Comparison of ENCODE assay signal across 11 cellular contexts in genomic region chr12:119036878-119037493, GRCh38. TPM values are rescaled to one million over a fixed set of nuclear protein-coding genes. Genes with fewer than 3 reads are reported as not detected.
A peak's percentile ranks its signal among the peaks of the same experiment; 100 is the strongest.
DNase-seq lines count a peak whose midpoint lies in the region; TF ChIP-seq lines count a peak whose summit lies in the region.
"Had no signal": no experiment of that assay in that cellular context is flagged by ENCODE, and none has a peak within 500 bp of the region (broad histone marks: within the 10 kb centered on the region; RNA-seq: fewer than 3 reads in every experiment).

No MANE protein-coding gene starts in this region.

- H3K4me2 ChIP-seq in SU-DHL-6 (ENCODE audit: low read depth, low read length, poor library complexity, severe bottlenecking) = no peak overlapping the region
- H3K4me2 ChIP-seq: BLaER1 treated with 17β-estradiol and CSF1 and Interleukin-3, amounts not matched to agents 10 nM and 100 nM had no signal

- no peaks in the 10 kb centered on the region for H3K79me2 ChIP-seq in SU-DHL-6 (ENCODE audit: insufficient read depth, low read length)

- H3K4me3 ChIP-seq in H7 (ENCODE audit: insufficient read depth, low read depth, low read length) (no peak overlapping the region), SU-DHL-6 (ENCODE audit: insufficient read depth, low read length, poor library complexity, severe bottlenecking) (no peak overlapping the region)
- H3K4me3 ChIP-seq: BLaER1 treated with 17β-estradiol and CSF1 and Interleukin-3, amounts not matched to agents 10 nM and 100 nM had no signal

- H3K9me2 ChIP-seq in SU-DHL-6 (replicated peaks; ENCODE audit: insufficient read depth, low read length) = no peaks in the 10 kb centered on the region

- no peak overlapping the region for H2AFZ ChIP-seq in SU-DHL-6 (ENCODE audit: low read depth, low read length, severe bottlenecking)

- H3K36me3 ChIP-seq in H7 (replicated peaks; ENCODE audit: control insufficient read depth, insufficient read depth, low read length) (no peaks in the 10 kb centered on the region), SU-DHL-6 (ENCODE audit: low read length) (no peaks in the 10 kb centered on the region)
- H3K36me3 ChIP-seq: BLaER1 treated with 17β-estradiol and CSF1 and Interleukin-3, amounts not matched to agents 10 nM and 100 nM had no signal

- H4K20me1 ChIP-seq in SU-DHL-6 (ENCODE audit: low read depth, low read length) = no peaks in the 10 kb centered on the region
- H4K20me1 ChIP-seq: BLaER1 treated with 17β-estradiol and CSF1 and Interleukin-3, amounts not matched to agents 10 nM and 100 nM had no signal

- TF ChIP-seq CTCF in SU-DHL-6 (IDR thresholded peaks at IDR 0.05; ENCODE audit: insufficient read depth, low read length, poor library complexity, severe bottlenecking) = peak; percentile 59

- no peak overlapping the region for H3K27ac ChIP-seq in SU-DHL-6 (ENCODE audit: low read depth, low read length)
- H3K27ac ChIP-seq: BLaER1 treated with 17β-estradiol and CSF1 and Interleukin-3, amounts not matched to agents 10 nM and 100 nM had no signal

- H3F3A ChIP-seq in SU-DHL-6 (ENCODE audit: insufficient read depth) = no peaks in the 10 kb centered on the region

- DNase-seq in NCI-H1092 (lab: John Stamatoyannopoulos, UW) = peak; percentile 26
- DNase-seq in NCI-H1092 treated with DMSO at 0.1 percent for 48 hours (lab: John Stamatoyannopoulos, UW) = no peak
- peak; percentile 71 for DNase-seq in H7
- peak; percentile 4 for DNase-seq in iris pigment epithelial cell (ENCODE audit: low read depth)
- no peak for DNase-seq in T1000 (lab: John Stamatoyannopoulos, UW)
- DNase-seq in UCSD-AML1 (lab: John Stamatoyannopoulos, UW; ENCODE audit: unreplicated experiment) = no peak
- no peak for DNase-seq in NK-92 treated with Interleukin-12 subunit alpha and Interleukin-12 subunit beta, amount 100 ng/mL, for 24 hours (lab: John Stamatoyannopoulos, UW)
- DNase-seq: activated B cell treated with CpG ODN at 0.5 μM for 24 hours had no signal

- H3K27me3 ChIP-seq in H7 (ENCODE audit: control insufficient read depth, insufficient read depth, low read length) (no peaks in the 10 kb centered on the region), SU-DHL-6 (ENCODE audit: low read length) (no peaks in the 10 kb centered on the region)
- H3K27me3 ChIP-seq: BLaER1 treated with 17β-estradiol and CSF1 and Interleukin-3, amounts not matched to agents 10 nM and 100 nM had no signal

- no peaks in the 10 kb centered on the region for H3K9me3 ChIP-seq in SU-DHL-6 (ENCODE audit: insufficient read depth, low read length)
- H3K9me3 ChIP-seq: BLaER1 treated with 17β-estradiol and CSF1 and Interleukin-3, amounts not matched to agents 10 nM and 100 nM had no signal

- H3K9ac ChIP-seq in SU-DHL-6 (ENCODE audit: low read length) = no peak overlapping the region
- H3K9ac ChIP-seq: BLaER1 treated with 17β-estradiol and CSF1 and Interleukin-3, amounts not matched to agents 10 nM and 100 nM had no signal

RNA-seq across cellular contexts. Expression of gene SRRM4, which starts 55.6 kb away (rescaled TPM):
- 0.26 and 0.76 TPM in 2 replicates for total RNA-seq in H7 (2014; rRNA removed; shearing (Covaris generic))
- total RNA-seq: activated B cell treated with CpG ODN at 0.5 μM for 24 hours, mononuclear cell had no signal

Comparison
In these comparisons a context has a peak if more than half of its experiments do, and no peak if none do; other contexts are left out.
1. DNase-seq: peak in NCI-H1092 (single experiment), H7 (single experiment) and iris pigment epithelial cell (single experiment); none in NCI-H1092 treated with DMSO at 0.1 percent for 48 hours (single experiment), T1000 (single experiment), UCSD-AML1 (single experiment) and NK-92 treated with Interleukin-12 subunit alpha and Interleukin-12 subunit beta, amount 100 ng/mL, for 24 hours (single experiment).